3 cellular contexts compared by ENCODE assay signal in the genomic region with DNA sequence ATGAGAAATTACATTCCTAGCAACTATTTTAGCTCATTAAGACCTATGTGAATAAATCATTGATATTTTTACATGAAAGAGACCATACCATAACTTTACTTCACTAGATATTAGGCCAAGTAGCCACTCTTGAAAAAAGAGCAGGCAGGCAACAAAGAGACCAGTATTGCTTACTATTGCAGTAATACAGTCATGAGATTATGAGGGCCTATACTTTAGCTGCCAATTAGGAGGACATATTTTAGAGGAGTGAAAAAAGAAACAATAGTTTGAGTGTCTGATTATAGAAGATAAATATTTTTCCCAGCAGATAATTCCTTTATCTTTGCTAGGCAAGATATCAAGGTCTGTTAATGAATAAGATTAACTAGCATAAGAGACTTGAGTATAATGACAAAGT.
"Had no signal": no experiment of that assay in that cellular context is flagged by ENCODE, and none has a peak within 500 bp of the region (broad histone marks: within the 10 kb centered on the region; RNA-seq: fewer than 3 reads in every experiment).

No MANE protein-coding gene starts in this region.

- H3K4me3 ChIP-seq: GM12878 had no signal

- DNase-seq: GDM1, GF-D8 had no signal

- ATAC-seq: GM12878 had no signal
